Comparison of ENCODE assay signal across 22 cellular contexts in the genomic region with DNA sequence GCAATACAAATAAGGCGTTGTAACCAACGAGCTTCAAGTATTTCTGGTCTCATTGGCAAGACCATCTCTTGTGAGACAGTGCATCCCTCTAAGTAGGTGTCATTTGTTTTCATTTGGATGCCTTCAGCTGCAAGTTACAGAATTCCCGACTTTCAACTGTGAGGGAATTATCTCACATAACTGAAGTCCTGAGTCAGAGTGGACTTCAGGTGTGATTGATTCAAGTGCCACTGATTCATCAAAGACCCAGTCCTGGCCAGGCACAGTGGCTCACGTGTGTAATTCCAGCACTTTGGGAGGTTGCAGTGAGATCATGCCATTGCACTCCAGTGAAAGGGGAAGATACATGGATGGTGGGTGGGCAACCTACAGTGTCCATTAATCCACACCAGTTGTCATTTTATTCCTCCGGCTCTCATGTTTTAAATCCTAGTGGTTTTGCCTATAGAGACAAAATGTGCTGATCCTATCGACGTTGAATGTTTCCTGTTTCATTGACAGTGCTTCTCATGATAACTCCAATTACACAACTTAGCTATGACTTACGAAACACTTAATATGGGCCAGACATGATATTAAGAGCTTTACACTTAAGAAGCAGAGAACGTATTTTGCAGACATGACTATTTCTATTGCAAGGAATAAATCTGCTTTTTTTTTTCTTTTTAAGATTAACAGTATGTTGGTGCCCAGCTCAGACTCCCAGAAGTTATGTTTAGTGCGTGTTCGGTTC.
A peak's percentile ranks its signal among the peaks of the same experiment; 100 is the strongest.
DNase-seq lines count a peak whose midpoint lies in the region; ATAC-seq and TF ChIP-seq lines count a peak whose summit lies in the region.
"Had no signal": no experiment of that assay in that cellular context is flagged by ENCODE, and none has a peak within 500 bp of the region (broad histone marks: within the 10 kb centered on the region; RNA-seq: fewer than 3 reads in every experiment).

No MANE protein-coding gene starts in this region.

- in situ Hi-C loops in astrocyte of the spinal cord (cut with HindIII; ENCODE audit: low sequenced_read_pairs): no loop called here

- no peaks in the 10 kb centered on the region for H3K27me3 Mint-ChIP-seq in MCF 10A (ENCODE audit: insufficient read depth, unreplicated experiment)
- H3K27me3 Mint-ChIP-seq: progenitor cell of endocrine pancreas had no signal

- H3K4me1 ChIP-seq in breast epithelium: no peaks in the 10 kb centered on the region
- H3K4me1 ChIP-seq: colonic mucosa had no signal

- H3K9me3 Mint-ChIP-seq in MCF 10A (ENCODE audit: unreplicated experiment): no peaks in the 10 kb centered on the region
- H3K9me3 Mint-ChIP-seq: natural killer cell treated with Interleukin-12 subunit alpha and Interleukin-12 subunit beta and Interleukin-15 and Interleukin-18, amount 100 ng/mL, for 72 hours had no signal

- intact Hi-C loops in MCF 10A (cut with micrococcal nuclease) (no loop called here), breast epithelium (cut with DNase I; ENCODE audit: low total_unique reads) (no loop called here)

- H3K36me3 ChIP-seq in breast epithelium: no peaks in the 10 kb centered on the region
- H3K36me3 ChIP-seq: colonic mucosa, tibial nerve had no signal

- no peak overlapping the region for H3K27ac Mint-ChIP-seq in MCF 10A (ENCODE audit: low read depth, unreplicated experiment)
- H3K27ac Mint-ChIP-seq: natural killer cell treated with Interleukin-12 subunit alpha and Interleukin-12 subunit beta and Interleukin-15 and Interleukin-18, amount 100 ng/mL, for 72 hours; progenitor cell of endocrine pancreas; stimulated activated effector memory CD8-positive, alpha-beta T cell treated with anti-CD3 and anti-CD28 coated beads, Interleukin-12 subunit alpha, Interleukin-12 subunit beta, amount 100 ng/mL, for 72 hours had no signal

- no peak overlapping the region for H3K4me3 Mint-ChIP-seq in MCF 10A (ENCODE audit: unreplicated experiment)
- H3K4me3 Mint-ChIP-seq: natural killer cell treated with Interleukin-12 subunit alpha and Interleukin-12 subunit beta and Interleukin-15 and Interleukin-18, amount 100 ng/mL, for 72 hours; stimulated activated effector memory CD8-positive, alpha-beta T cell treated with anti-CD3 and anti-CD28 coated beads, Interleukin-12 subunit alpha, Interleukin-12 subunit beta, amount 100 ng/mL, for 72 hours had no signal

- no peaks in the 10 kb centered on the region for H3K27me3 ChIP-seq in breast epithelium
- H3K27me3 ChIP-seq: colonic mucosa, tibial nerve had no signal

- TF ChIP-seq CTCF in MCF 10A (IDR thresholded peaks at IDR 0.05; ENCODE audit: unreplicated experiment) (no peak), breast epithelium (IDR thresholded peaks at IDR 0.05) (no peak), astrocyte of the spinal cord (IDR thresholded peaks at IDR 0.05; ENCODE audit: low read depth, low read length) (no peak)

- POLR2A ChIA-PET in MCF 10A (lab: Yijun Ruan, JAX): interaction anchor here (1.5 kb wide), 1 partner anchor 11 kb away, joined by 4 read pairs; no protein-coding TSS in a partner anchor

- DNase-seq in MCF 10A (ENCODE audit: unreplicated experiment) (peak; percentile 38), breast epithelium (ENCODE audit: low spot score in 2 of 2) (no peak), astrocyte of the spinal cord (ENCODE audit: low read depth, low spot score) (peak; percentile 12), kidney glomerular epithelial cell (lab: John Stamatoyannopoulos, UW) (peak; percentile 61), cerebellum (ENCODE audit: low spot score) (no peak), NCI-H146 (lab: John Stamatoyannopoulos, UW) (no peak)
- DNase-seq: 8988T; activated gamma-delta T cell; C1 segment of cervical spinal cord; colonic mucosa; GF-D8; Kasumi-1; NCI-H1694; NCI-H345; stimulated activated CD4-positive, alpha-beta T cell treated with anti-CD3 and anti-CD28 coated beads, Interleukin-12 subunit alpha, Interleukin-12 subunit beta, amount 100 ng/mL, for 4 hours; T-helper 2 cell had no signal

- peaks cover 0 to 8% of the 10 kb centered on the region in 2 donors for H3K9me3 ChIP-seq in breast epithelium
- H3K9me3 ChIP-seq: colonic mucosa, tibial nerve had no signal

- H3K4me1 Mint-ChIP-seq in MCF 10A (ENCODE audit: insufficient read depth, unreplicated experiment): no peaks in the 10 kb centered on the region
- H3K4me1 Mint-ChIP-seq: stimulated activated effector memory CD8-positive, alpha-beta T cell treated with anti-CD3 and anti-CD28 coated beads, Interleukin-12 subunit alpha, Interleukin-12 subunit beta, amount 100 ng/mL, for 72 hours had no signal

- ATAC-seq in GM21447 (IDR thresholded peaks at IDR 0.05; ENCODE audit: unreplicated experiment) (no peak), HG03280 (IDR thresholded peaks at IDR 0.05; ENCODE audit: unreplicated experiment) (no peak)
- ATAC-seq: natural killer cell treated with Interleukin-12 subunit alpha and Interleukin-12 subunit beta and Interleukin-15 and Interleukin-18, amount 100 ng/mL, for 72 hours; stimulated activated effector memory CD8-positive, alpha-beta T cell treated with anti-CD3 and anti-CD28 coated beads, Interleukin-12 subunit alpha, Interleukin-12 subunit beta, amount 100 ng/mL, for 72 hours had no signal

- H3K36me3 Mint-ChIP-seq in MCF 10A (ENCODE audit: insufficient read depth, unreplicated experiment): no peaks in the 10 kb centered on the region
- H3K36me3 Mint-ChIP-seq: stimulated activated effector memory CD8-positive, alpha-beta T cell treated with anti-CD3 and anti-CD28 coated beads, Interleukin-12 subunit alpha, Interleukin-12 subunit beta, amount 100 ng/mL, for 72 hours had no signal

- H3K4me3 ChIP-seq in breast epithelium: no peak overlapping the region
- H3K4me3 ChIP-seq in astrocyte of the spinal cord (ENCODE audit: low read depth, low read length): no peak overlapping the region
- H3K4me3 ChIP-seq: colonic mucosa, tibial nerve had no signal

- CTCF ChIA-PET in MCF 10A (lab: Yijun Ruan, JAX): interaction anchor here (0.5 kb wide), 1 partner anchor 28 kb away, joined by 3 read pairs; no protein-coding TSS in a partner anchor

- H3K27ac ChIP-seq in breast epithelium: no peak overlapping the region
- H3K27ac ChIP-seq: colonic mucosa had no signal

- BruUV-seq in MCF 10A (replicated peaks; lab: Mats Ljungman, UMichigan): no TSS peak

- TF ChIP-seq POLR2A in breast epithelium (IDR thresholded peaks at IDR 0.05): no peak

Comparison
In these comparisons a context has a peak if more than half of its experiments do, and no peak if none do; other contexts are left out.
1. DNase-seq: peak in MCF 10A (single experiment), astrocyte of the spinal cord (single experiment) and kidney glomerular epithelial cell (single experiment); none in breast epithelium (0 of 2), cerebellum (single experiment) and NCI-H146 (single experiment).